In genomic region chr6:125906158-125906998, GRCh38 we compare ENCODE assay signal across 8 cellular contexts. TPM values are rescaled to one million over a fixed set of nuclear protein-coding genes. Genes with fewer than 3 reads are reported as not detected.
DNase-seq lines count a peak whose midpoint lies in the region; ATAC-seq and TF ChIP-seq lines count a peak whose summit lies in the region.

No MANE protein-coding gene starts in this region.

- CTCF ChIA-PET in activated B cell treated with CpG ODN at 0.5 μM for 24 hours (lab: Charles Lee), result interaction anchor here (0.9 to 2.2 kb wide), 12 partner anchors 10 to 115 kb away, joined by 3 to 11 read pairs (median 4); partner anchors contain the start of gene HINT3

- DNase-seq in EL, result peak; percentile 45
- DNase-seq in HuH-7 (ENCODE audit: low spot score), result peak; percentile 40
- DNase-seq in activated B cell treated with CpG ODN at 0.5 μM for 24 hours, result peak; percentile 23
- peak; percentile 67 for DNase-seq in ecto neural progenitor cell (ENCODE audit: low spot score)
- DNase-seq in NCI-H1048 (lab: John Stamatoyannopoulos, UW), result no peak

- H3K27ac Mint-ChIP-seq in activated B cell treated with CpG ODN at 0.5 μM for 24 hours (no peak overlapping the region), nephron (no peak overlapping the region)

- POLR2A ChIA-PET in activated B cell treated with CpG ODN at 0.5 μM for 24 hours (lab: Charles Lee), result no interaction called here

- no peak overlapping the region for H3K4me3 Mint-ChIP-seq in activated B cell treated with CpG ODN at 0.5 μM for 24 hours
- H3K4me3 Mint-ChIP-seq in nephron, result no peak overlapping the region

- ATAC-seq in activated B cell treated with CpG ODN at 0.5 μM for 24 hours (ENCODE audit: low read depth), result peak; percentile 75
- ATAC-seq in GM18870 (IDR thresholded peaks at IDR 0.05; ENCODE audit: unreplicated experiment), result no peak
- no peak for ATAC-seq in HG03460 (IDR thresholded peaks at IDR 0.05; ENCODE audit: unreplicated experiment)

- H3K36me3 Mint-ChIP-seq in activated B cell treated with CpG ODN at 0.5 μM for 24 hours (ENCODE audit: low read depth) (peaks cover 19% of the 10 kb centered on the region), nephron (ENCODE audit: low read depth) (peaks cover 20% of the 10 kb centered on the region)

- H3K9me3 Mint-ChIP-seq in activated B cell treated with CpG ODN at 0.5 μM for 24 hours (no peaks in the 10 kb centered on the region), nephron (no peaks in the 10 kb centered on the region)

- H3K27me3 Mint-ChIP-seq in activated B cell treated with CpG ODN at 0.5 μM for 24 hours (no peaks in the 10 kb centered on the region), nephron (ENCODE audit: low read depth) (no peaks in the 10 kb centered on the region)

- intact Hi-C loops in activated B cell treated with CpG ODN at 0.5 μM for 24 hours (cut with micrococcal nuclease), result loop anchor here (1.0 kb wide), 2 partner anchors 50 to 68 kb away; partner anchors contain the start of gene HINT3

- peaks cover 4% of the 10 kb centered on the region for H3K4me1 Mint-ChIP-seq in activated B cell treated with CpG ODN at 0.5 μM for 24 hours
- H3K4me1 Mint-ChIP-seq in nephron, result peaks cover 9% of the 10 kb centered on the region

- TF ChIP-seq CTCF in activated B cell treated with CpG ODN at 0.5 μM for 24 hours (IDR thresholded peaks at IDR 0.05) (no peak), nephron (IDR thresholded peaks at IDR 0.05; ENCODE audit: unreplicated experiment in 3 of 3) (peak; percentile 19 to 43 (median 22))

RNA-seq across cellular contexts. Expression of gene HINT3, which starts 50.2 kb away (rescaled TPM):
- total RNA-seq in activated B cell treated with CpG ODN at 0.5 μM for 24 hours, result 10.6 and 11.1 TPM in 2 replicates
